23 cellular contexts compared by ENCODE assay signal in genomic region chr16:79929260-79929977, GRCh38.
"Had no signal": no experiment of that assay in that cellular context is flagged by ENCODE, and none has a peak within 500 bp of the region (broad histone marks: within the 10 kb centered on the region; RNA-seq: fewer than 3 reads in every experiment).

No MANE protein-coding gene starts in this region.

- H3K9me3 ChIP-seq: gastrocnemius medialis, right atrium auricular region had no signal

- H3K27me3 ChIP-seq: brain microvascular endothelial cell, gastrocnemius medialis, right atrium auricular region had no signal

- H3K4me1 ChIP-seq: gastrocnemius medialis, right atrium auricular region had no signal

- H3K27ac ChIP-seq: brain microvascular endothelial cell, coronary artery, gastrocnemius medialis, right atrium auricular region, WERI-Rb-1 had no signal

- DNase-seq: activated CD4-positive, alpha-beta T cell treated with anti-CD3 and anti-CD28 coated beads for 48 hours; activated CD4-positive, alpha-beta T cell treated with anti-CD3 and anti-CD28 coated beads, Interleukin-2, amount 50 U/mL, for 48 hours; activated CD8-positive, alpha-beta memory T cell treated with anti-CD3 and anti-CD28 coated beads for 24 hours; activated effector memory CD4-positive, alpha-beta T cell treated with anti-CD3 and anti-CD28 coated beads, Interleukin-2, amount 50 U/mL, for 16 hours; activated naive CD4-positive, alpha-beta T cell treated with anti-CD3 and anti-CD28 coated beads for 36 hours; activated naive CD8-positive, alpha-beta T cell treated with anti-CD3 and anti-CD28 coated beads for 36 hours; activated T-cell treated with anti-CD3 and anti-CD28 coated beads, Interleukin-2, amount 50 U/mL, for 1 hour; brain microvascular endothelial cell; effector memory CD8-positive, alpha-beta T cell; erythroblast; gastrocnemius medialis; head of caudate nucleus; naive thymus-derived CD4-positive, alpha-beta T cell; stimulated activated CD4-positive, alpha-beta T cell treated with anti-CD3 and anti-CD28 coated beads, Interleukin-4, amount 100 ng/mL, for 1 hour; stimulated activated naive CD8-positive, alpha-beta T cell treated with anti-CD3 and anti-CD28 coated beads, Interleukin-15, Interleukin-2, amounts not matched to agents 100 U/mL and 50 U/mL, for 24 hours; substantia nigra; T-helper 17 cell; T1000; WERI-Rb-1 had no signal

- H3K36me3 ChIP-seq: brain microvascular endothelial cell, gastrocnemius medialis, right atrium auricular region, WERI-Rb-1 had no signal

- ATAC-seq: activated CD4-positive, CD25-positive, alpha-beta regulatory T cell treated with anti-CD3 and anti-CD28 coated beads, Interleukin-2, amount 50 U/mL, for 24 hours; effector memory CD8-positive, alpha-beta T cell; gastrocnemius medialis; naive thymus-derived CD4-positive, alpha-beta T cell; SK-N-SH treated with all-trans-retinoic acid at 6 μM for 48 hours; stimulated activated naive CD8-positive, alpha-beta T cell treated with anti-CD3 and anti-CD28 coated beads, Interleukin-15, Interleukin-2, amounts not matched to agents 100 U/mL and 50 U/mL, for 24 hours; T-helper 17 cell had no signal

- H3K4me3 ChIP-seq: coronary artery, gastrocnemius medialis, right atrium auricular region had no signal
